In the genomic region with DNA sequence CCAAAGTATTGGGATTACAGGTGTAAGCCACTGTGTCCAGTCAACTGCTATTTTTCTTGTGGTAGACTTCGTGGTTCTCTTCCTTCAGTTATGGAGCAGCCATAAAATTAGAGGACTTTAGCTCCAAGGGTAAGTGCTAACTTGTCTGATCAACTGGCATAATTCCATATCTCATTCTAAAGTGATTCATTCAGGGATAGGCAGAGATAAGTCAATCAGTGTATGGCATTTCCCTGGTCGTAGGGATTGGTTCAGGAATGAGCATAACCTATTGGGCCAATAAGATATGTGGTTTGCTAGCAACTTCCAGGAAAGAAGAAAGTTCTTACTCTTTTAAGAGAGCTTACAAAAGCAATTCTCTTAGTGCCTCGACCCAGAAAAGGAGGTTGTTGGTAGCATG, we compare ENCODE assay signal across 18 cellular contexts. TPM values are rescaled to one million over a fixed set of nuclear protein-coding genes. Genes with fewer than 3 reads are reported as not detected.
DNase-seq lines count a peak whose midpoint lies in the region; ATAC-seq, FAIRE-seq and TF ChIP-seq lines count a peak whose summit lies in the region.
"Had no signal": no experiment of that assay in that cellular context is flagged by ENCODE, and none has a peak within 500 bp of the region (broad histone marks: within the 10 kb centered on the region; RNA-seq: fewer than 3 reads in every experiment).

No MANE protein-coding gene starts in this region.

- WGBS in small intestine, 3 donors: 13 to 50% (median 29%) methylated on average over 3 of the region's 3 CpGs

- no peaks in the 10 kb centered on the region for H3K36me3 ChIP-seq in bronchial epithelial cell (ENCODE audit: control insufficient read depth, insufficient read depth, low read length)
- no peaks in the 10 kb centered on the region for H3K36me3 ChIP-seq in small intestine (ENCODE audit: control insufficient read depth in 2 of 2, insufficient read depth in 2 of 2, low read length in 2 of 2)

- no peaks in the 10 kb centered on the region for H3K36me3 Mint-ChIP-seq in stimulated activated naive B cell treated with anti-CD40 and anti-IgM and Interleukin-4, amounts not matched to agents 10 μg/mL and 1 μg/mL and 100 μg/mL, for 72 hours
- H3K36me3 Mint-ChIP-seq: CD4-positive, CD25-positive, alpha-beta regulatory T cell had no signal

- intact Hi-C loops in left colon (cut with DNase I, micrococcal nuclease): no loop called here

- H3K4me1 Mint-ChIP-seq in stimulated activated naive B cell treated with anti-CD40 and anti-IgM and Interleukin-4, amounts not matched to agents 10 μg/mL and 1 μg/mL and 100 μg/mL, for 72 hours: peaks cover 5 to 10% of the 10 kb centered on the region in 2 donors

- H3K27me3 ChIP-seq in bronchial epithelial cell (ENCODE audit: control insufficient read depth, insufficient read depth, low read length): peaks cover 7% of the 10 kb centered on the region
- H3K27me3 ChIP-seq in small intestine (ENCODE audit: control insufficient read depth in 2 of 2, insufficient read depth in 2 of 2, low read length in 2 of 2): no peaks in the 10 kb centered on the region

- H3K27ac ChIP-seq in small intestine (ENCODE audit: low read depth in 1 of 2, low read length in 1 of 2): peak overlapping the region in 1 of 2 donors; percentile 74
- H3K27ac ChIP-seq: C4-2B had no signal

- H3K4me3 Mint-ChIP-seq in stimulated activated naive B cell treated with anti-CD40 and anti-IgM and Interleukin-4, amounts not matched to agents 10 μg/mL and 1 μg/mL and 100 μg/mL, for 72 hours: no peak overlapping the region
- H3K4me3 Mint-ChIP-seq: CD4-positive, CD25-positive, alpha-beta regulatory T cell; CD8-positive, alpha-beta T cell; GM23338; H9 had no signal

- FAIRE-seq in bronchial epithelial cell (lab: Jason Lieb, UNC) (no peak), small intestine (lab: Jason Lieb, UNC) (peak; percentile 74)
- FAIRE-seq: G401.6, GM12892, GM19239 had no signal

- no peak overlapping the region for H3K27ac Mint-ChIP-seq in stimulated activated naive B cell treated with anti-CD40 and anti-IgM and Interleukin-4, amounts not matched to agents 10 μg/mL and 1 μg/mL and 100 μg/mL, for 72 hours
- H3K27ac Mint-ChIP-seq: CD4-positive, CD25-positive, alpha-beta regulatory T cell; CD8-positive, alpha-beta T cell; GM23338; H9 had no signal

- DNase-seq in bronchial epithelial cell (ENCODE audit: low read depth) (peak; percentile 37), left colon (no peak), small intestine (peak; percentile 97), activated gamma-delta T cell (lab: John Stamatoyannopoulos, UW) (no peak)
- no peak for DNase-seq in stimulated activated naive B cell treated with anti-CD40 and anti-IgM and Interleukin-4, amounts not matched to agents 10 μg/mL and 1 μg/mL and 100 μg/mL, for 72 hours
- DNase-seq: Caco-2; CD4-positive, CD25-positive, alpha-beta regulatory T cell; CD8-positive, alpha-beta T cell; DMS153; DND-41; H9 had no signal

- no peak for TF ChIP-seq CTCF in bronchial epithelial cell (IDR thresholded peaks at IDR 0.05; ENCODE audit: insufficient read depth, low read length, severe bottlenecking)

- no peaks in the 10 kb centered on the region for H3K9me3 Mint-ChIP-seq in stimulated activated naive B cell treated with anti-CD40 and anti-IgM and Interleukin-4, amounts not matched to agents 10 μg/mL and 1 μg/mL and 100 μg/mL, for 72 hours
- H3K9me3 Mint-ChIP-seq: CD8-positive, alpha-beta T cell; GM23338; H9 had no signal

- H3K27me3 Mint-ChIP-seq in stimulated activated naive B cell treated with anti-CD40 and anti-IgM and Interleukin-4, amounts not matched to agents 10 μg/mL and 1 μg/mL and 100 μg/mL, for 72 hours: peaks cover 46 to 61% of the 10 kb centered on the region in 2 donors

- ATAC-seq in left colon: peak; percentile 85
- no peak for ATAC-seq in stimulated activated naive B cell treated with anti-CD40 and anti-IgM and Interleukin-4, amounts not matched to agents 10 μg/mL and 1 μg/mL and 100 μg/mL, for 72 hours (replicated peaks)
- ATAC-seq in GM18519 (IDR thresholded peaks at IDR 0.05; ENCODE audit: low FRiP score, unreplicated experiment): no peak
- ATAC-seq: CD8-positive, alpha-beta T cell; GM23338; HCT116 had no signal

- no peak overlapping the region for H3K4me3 ChIP-seq in bronchial epithelial cell (ENCODE audit: low read depth, low read length)
- H3K4me3 ChIP-seq in small intestine (ENCODE audit: low read depth in 1 of 2, low read length in 2 of 2): no peak overlapping the region
- H3K4me3 ChIP-seq: GM23338 had no signal

- peaks cover 0 to 2% of the 10 kb centered on the region in 2 donors for H3K4me1 ChIP-seq in small intestine (ENCODE audit: control insufficient read depth in 2 of 2, insufficient read depth in 1 of 2, low read depth in 1 of 2, low read length in 1 of 2)
- H3K4me1 ChIP-seq: Caco-2 had no signal

- no peaks in the 10 kb centered on the region for H3K9me3 ChIP-seq in small intestine (ENCODE audit: control insufficient read depth, low read depth)
- H3K9me3 ChIP-seq: Caco-2 had no signal

RNA-seq across cellular contexts. Expression of a gene that starts 4.7 kb away (rescaled TPM):
- total RNA-seq in bronchial epithelial cell (under 0.01 TPM in 2 replicates), left colon (10 to 100 TPM in 1 of 2 donors, 1 to 10 TPM in 1; 8.6 to 11.1 TPM)
- polyA plus RNA-seq in small intestine: 1 to 10 TPM; 3.8 to 4.6 (median 4.1) TPM

Comparison
In these comparisons a context has a peak if more than half of its experiments do, and no peak if none do; other contexts are left out.
1. DNase-seq: peak in bronchial epithelial cell (single experiment) and small intestine (single experiment); none in left colon (0 of 2), stimulated activated naive B cell treated with anti-CD40 and anti-IgM and Interleukin-4, amounts not matched to agents 10 μg/mL and 1 μg/mL and 100 μg/mL, for 72 hours (single experiment) and activated gamma-delta T cell (single experiment).